33 cellular contexts compared by ENCODE assay signal in the genomic region with DNA sequence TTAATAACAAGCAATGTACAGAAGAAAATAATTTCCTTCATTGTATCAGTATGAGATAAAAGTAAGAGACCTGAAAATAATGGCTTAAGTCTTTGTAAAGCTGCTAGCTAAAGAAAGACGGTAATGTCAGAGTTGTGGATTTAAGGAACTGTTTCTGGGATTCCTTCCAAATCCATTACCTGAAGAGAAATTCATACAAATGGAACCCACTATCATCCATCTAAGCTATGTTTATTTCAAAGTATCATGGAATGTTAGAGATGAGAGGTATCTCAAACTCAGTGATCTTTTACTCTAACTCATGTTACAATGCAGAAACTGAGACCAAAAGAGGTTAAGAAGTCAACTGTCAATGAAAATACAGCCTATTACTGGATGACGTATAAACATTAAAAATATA.
"Had no signal": no experiment of that assay in that cellular context is flagged by ENCODE, and none has a peak within 500 bp of the region (broad histone marks: within the 10 kb centered on the region; RNA-seq: fewer than 3 reads in every experiment).

No MANE protein-coding gene starts in this region.

- ATAC-seq: activated CD4-positive, alpha-beta T cell treated with anti-CD3 and anti-CD28 coated beads for 36 hours; activated CD8-positive, alpha-beta memory T cell treated with anti-CD3 and anti-CD28 coated beads, Interleukin-2, amount 10 ng/mL, durations not matched to agents 7 days and 5 days; activated CD8-positive, alpha-beta T cell treated with anti-CD3 and anti-CD28 coated beads, Interleukin-2, amount 10 ng/mL, durations not matched to agents 7 days and 5 days; activated naive CD4-positive, alpha-beta T cell treated with anti-CD3 and anti-CD28 coated beads, Interleukin-2, amount 50 U/mL, for 72 hours; gastroesophageal sphincter had no signal

- H3K27ac Mint-ChIP-seq: activated CD4-positive, alpha-beta memory T cell treated with anti-CD3 and anti-CD28 coated beads for 36 hours; activated CD4-positive, alpha-beta T cell treated with anti-CD3 and anti-CD28 coated beads for 36 hours; activated CD4-positive, alpha-beta T cell treated with anti-CD3 and anti-CD28 coated beads, Interleukin-2, amount 10 ng/mL, durations not matched to agents 24 days and 14 days; activated CD8-positive, alpha-beta memory T cell treated with anti-CD3 and anti-CD28 coated beads, Interleukin-2, amount 10 ng/mL, durations not matched to agents 7 days and 5 days; activated naive CD4-positive, alpha-beta T cell treated with anti-CD3 and anti-CD28 coated beads, Interleukin-2, amount 10 ng/mL, durations not matched to agents 7 days and 5 days; activated naive CD4-positive, alpha-beta T cell treated with anti-CD3 and anti-CD28 coated beads, Interleukin-2, amount 50 U/mL, for 72 hours; activated naive CD8-positive, alpha-beta T cell treated with anti-CD3 and anti-CD28 coated beads, Interleukin-2, amount 10 ng/mL, durations not matched to agents 7 days and 5 days; activated T-helper 1 cell treated with anti-CD3 and anti-CD28 coated beads, Interleukin-12 subunit alpha, Interleukin-12 subunit beta, Interleukin-2, Interleukin-4 antibody, amounts not matched to agents 30 ng/mL and 10 ng/mL and 1 ng/mL, durations not matched to agents 14 hours and 24 hours and 36 hours; activated T-helper 2 cell treated with anti-CD3 and anti-CD28 coated beads, Interferon-gamma antibody, Interleukin-2, Interleukin-4, amounts not matched to agents 10 μg/mL and 5 μg/mL and 100 μg/mL, durations not matched to agents 14 hours and 24 hours and 36 hours; brain had no signal

- H3K4me1 Mint-ChIP-seq: activated CD4-positive, alpha-beta T cell treated with anti-CD3 and anti-CD28 coated beads for 36 hours; activated CD4-positive, alpha-beta T cell treated with anti-CD3 and anti-CD28 coated beads, Interleukin-2, amount 10 ng/mL, durations not matched to agents 24 days and 14 days; activated CD8-positive, alpha-beta memory T cell treated with anti-CD3 and anti-CD28 coated beads, Interleukin-2, amount 10 ng/mL, durations not matched to agents 7 days and 5 days; activated naive CD4-positive, alpha-beta T cell treated with anti-CD3 and anti-CD28 coated beads, Interleukin-2, amount 10 ng/mL, durations not matched to agents 7 days and 5 days; activated naive CD8-positive, alpha-beta T cell treated with anti-CD3 and anti-CD28 coated beads, Interleukin-2, amount 10 ng/mL, durations not matched to agents 7 days and 5 days; brain had no signal

- H3K27ac ChIP-seq: breast epithelium, cardiac muscle cell, colonic mucosa, epithelial cell of prostate, esophagus squamous epithelium, gastroesophageal sphincter had no signal

- H3K4me1 ChIP-seq: breast epithelium, colonic mucosa, esophagus squamous epithelium, gastroesophageal sphincter had no signal

- H3K27me3 Mint-ChIP-seq: activated CD4-positive, alpha-beta memory T cell treated with anti-CD3 and anti-CD28 coated beads for 36 hours; activated CD4-positive, alpha-beta T cell treated with anti-CD3 and anti-CD28 coated beads for 36 hours; activated CD4-positive, alpha-beta T cell treated with anti-CD3 and anti-CD28 coated beads, Interleukin-2, amount 10 ng/mL, durations not matched to agents 24 days and 14 days; activated CD8-positive, alpha-beta memory T cell treated with anti-CD3 and anti-CD28 coated beads, Interleukin-2, amount 10 ng/mL, durations not matched to agents 7 days and 5 days; activated naive CD4-positive, alpha-beta T cell treated with anti-CD3 and anti-CD28 coated beads, Interleukin-2, amount 10 ng/mL, durations not matched to agents 7 days and 5 days; activated naive CD8-positive, alpha-beta T cell treated with anti-CD3 and anti-CD28 coated beads, Interleukin-2, amount 10 ng/mL, durations not matched to agents 7 days and 5 days; brain had no signal

- H3K36me3 ChIP-seq: breast epithelium, colonic mucosa had no signal

- H3K4me3 Mint-ChIP-seq: activated CD4-positive, alpha-beta memory T cell treated with anti-CD3 and anti-CD28 coated beads for 36 hours; activated CD4-positive, alpha-beta T cell treated with anti-CD3 and anti-CD28 coated beads for 36 hours; activated CD4-positive, alpha-beta T cell treated with anti-CD3 and anti-CD28 coated beads, Interleukin-2, amount 10 ng/mL, durations not matched to agents 24 days and 14 days; activated CD8-positive, alpha-beta memory T cell treated with anti-CD3 and anti-CD28 coated beads, Interleukin-2, amount 10 ng/mL, durations not matched to agents 7 days and 5 days; activated CD8-positive, alpha-beta T cell treated with anti-CD3 and anti-CD28 coated beads, Interleukin-2, amount 10 ng/mL, durations not matched to agents 7 days and 5 days; activated naive CD4-positive, alpha-beta T cell treated with anti-CD3 and anti-CD28 coated beads, Interleukin-2, amount 10 ng/mL, durations not matched to agents 7 days and 5 days; activated naive CD8-positive, alpha-beta T cell treated with anti-CD3 and anti-CD28 coated beads, Interleukin-2, amount 10 ng/mL, durations not matched to agents 7 days and 5 days; activated T-helper 1 cell treated with anti-CD3 and anti-CD28 coated beads, Interleukin-12 subunit alpha, Interleukin-12 subunit beta, Interleukin-2, Interleukin-4 antibody, amounts not matched to agents 30 ng/mL and 10 ng/mL and 1 ng/mL, durations not matched to agents 14 hours and 24 hours and 36 hours; brain had no signal

- FAIRE-seq: endometrium, endothelial cell of umbilical vein had no signal

- H3K27me3 ChIP-seq: breast epithelium, cardiac muscle cell, colonic mucosa, esophagus squamous epithelium, gastroesophageal sphincter had no signal

- H3K9me3 ChIP-seq: breast epithelium, colonic mucosa had no signal

- H3K9me3 Mint-ChIP-seq: activated naive CD4-positive, alpha-beta T cell treated with anti-CD3 and anti-CD28 coated beads, Interleukin-2, amount 50 U/mL, for 72 hours; activated naive CD8-positive, alpha-beta T cell treated with anti-CD3 and anti-CD28 coated beads, Interleukin-2, amount 10 ng/mL, durations not matched to agents 7 days and 5 days had no signal

- DNase-seq: activated CD4-positive, alpha-beta memory T cell treated with anti-CD3 and anti-CD28 coated beads for 36 hours; activated CD4-positive, alpha-beta T cell treated with anti-CD3 and anti-CD28 coated beads for 36 hours; activated CD4-positive, alpha-beta T cell treated with anti-CD3 and anti-CD28 coated beads, Interleukin-2, amount 10 ng/mL, durations not matched to agents 24 days and 14 days; activated CD4-positive, CD25-positive, alpha-beta regulatory T cell; activated CD4-positive, CD25-positive, alpha-beta regulatory T cell treated with anti-CD3 and anti-CD28 coated beads, Interleukin-2, amount 50 U/mL, for 72 hours; activated CD8-positive, alpha-beta memory T cell treated with anti-CD3 and anti-CD28 coated beads, Interleukin-2, amount 10 ng/mL, durations not matched to agents 7 days and 5 days; activated CD8-positive, alpha-beta memory T cell treated with anti-CD3 and anti-CD28 coated beads, Interleukin-2, amount 50 U/mL, for 4 hours; activated CD8-positive, alpha-beta T cell treated with anti-CD3 and anti-CD28 coated beads, Interleukin-2, amount 10 ng/mL, durations not matched to agents 7 days and 5 days; activated gamma-delta T cell; activated naive CD4-positive, alpha-beta T cell; activated naive CD4-positive, alpha-beta T cell treated with anti-CD3 and anti-CD28 coated beads, Interleukin-2, amount 10 ng/mL, durations not matched to agents 7 days and 5 days; activated naive CD8-positive, alpha-beta T cell treated with anti-CD3 and anti-CD28 coated beads, Interleukin-2, amount 10 ng/mL, durations not matched to agents 7 days and 5 days; activated T-cell treated with anti-CD3 and anti-CD28 coated beads, Interleukin-2, amount 50 U/mL, for 1 hour; activated T-cell treated with anti-CD3 and anti-CD28 coated beads, Interleukin-2, amount 50 U/mL, for 48 hours; amygdala; aorta; central memory CD4-positive, alpha-beta T cell; cerebellar nuclear complex; colonic mucosa; effector CD8-positive, alpha-beta T cell; esophagus squamous epithelium; foreskin melanocyte; T-helper 2 cell had no signal

- H3K4me3 ChIP-seq: breast epithelium, cardiac muscle cell, colonic mucosa, esophagus squamous epithelium, gastroesophageal sphincter had no signal
